ENCODE assay signal across 30 cellular contexts in the genomic region with DNA sequence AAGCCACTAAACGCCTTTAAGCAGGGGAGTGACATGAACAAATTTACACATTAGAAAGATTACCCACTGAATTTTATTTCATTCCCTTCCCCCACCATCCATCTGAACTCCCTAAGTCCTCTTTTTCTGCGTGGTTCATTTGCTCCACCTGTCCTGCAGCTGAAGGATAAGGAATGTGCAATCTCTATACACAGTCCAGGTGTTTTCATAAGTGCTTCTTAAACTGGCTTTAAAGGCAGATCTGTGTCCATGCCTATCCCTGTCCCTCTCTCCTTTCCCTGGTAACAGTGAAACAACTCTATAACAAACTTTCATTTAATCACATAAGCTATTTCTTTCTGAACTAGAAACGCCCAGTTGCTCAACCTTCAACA. TPM values are rescaled to one million over a fixed set of nuclear protein-coding genes. Genes with fewer than 3 reads are reported as not detected.
A peak's percentile ranks its signal among the peaks of the same experiment; 100 is the strongest.
DNase-seq lines count a peak whose midpoint lies in the region; ATAC-seq and TF ChIP-seq lines count a peak whose summit lies in the region.
"Had no signal": no experiment of that assay in that cellular context is flagged by ENCODE, and none has a peak within 500 bp of the region (broad histone marks: within the 10 kb centered on the region; RNA-seq: fewer than 3 reads in every experiment).

No MANE protein-coding gene starts in this region.

- no peak overlapping the region for H2BK12ac ChIP-seq in trophoblast cell (ENCODE audit: low read length)

- H4K8ac ChIP-seq in trophoblast cell (ENCODE audit: low read depth, low read length), result no peak overlapping the region

- no peaks in the 10 kb centered on the region for H3K9me2 ChIP-seq in hepatocyte (replicated peaks; ENCODE audit: insufficient read depth)

- no peak overlapping the region for H2AK5ac ChIP-seq in trophoblast cell (ENCODE audit: low read length)

- H4K12ac ChIP-seq in trophoblast cell (ENCODE audit: low read depth, low read length), result no peak overlapping the region

- peak in 2 of 3 experiments; percentile 19 to 66 for DNase-seq in NCI-H1417 (lab: John Stamatoyannopoulos, UW)
- no peak for DNase-seq in NCI-H1417 treated with DMSO at 0.1 percent for 48 hours (lab: John Stamatoyannopoulos, UW)
- peak; percentile 13 to 51 for DNase-seq in NCI-H187 (lab: John Stamatoyannopoulos, UW)
- DNase-seq in hepatocyte (ENCODE audit: low spot score), result no peak
- peak in 1 of 2 donors; percentile 32 for DNase-seq in trophoblast cell
- DNase-seq in stimulated activated CD4-positive, alpha-beta T cell treated with anti-CD3 and anti-CD28 coated beads, Interleukin-4, amount 100 ng/mL, for 4 hours, result no peak
- DNase-seq: 8988T; activated CD4-positive, alpha-beta memory T cell treated with anti-CD3 and anti-CD28 coated beads, Interleukin-2, amount 10 ng/mL, durations not matched to agents 7 days and 5 days; activated CD4-positive, CD25-positive, alpha-beta regulatory T cell treated with anti-CD3 and anti-CD28 coated beads, Interleukin-2, amount 50 U/mL, for 72 hours; activated CD8-positive, alpha-beta memory T cell treated with anti-CD3 and anti-CD28 coated beads, Interleukin-2, amount 50 U/mL, for 48 hours; activated naive CD4-positive, alpha-beta T cell treated with anti-CD3 and anti-CD28 coated beads, Interleukin-2, amount 50 U/mL, for 16 hours; amniotic stem cell; lower lobe of right lung; NCI-H1092; NCI-H69; posterior cingulate gyrus; SJCRH30; stimulated activated naive B cell treated with anti-CD40 and anti-IgM and Interleukin-4, amounts not matched to agents 10 μg/mL and 1 μg/mL and 100 μg/mL, for 72 hours; T-cell; uterus had no signal

- H2BK120ac ChIP-seq in trophoblast cell (ENCODE audit: insufficient read depth, low read length, poor library complexity), result peak overlapping the region; percentile 81

- 45% methylated on average over 3 of the region's 3 CpGs for WGBS in hepatocyte (ENCODE audit: low lambda C conversion rate, missing lambda C conversion rate)
- WGBS in trophoblast cell (ENCODE audit: extremely low coverage, insufficient coverage, insufficient read length), result no CpG with 5 or more reads among the region's 3 CpGs

- H3K27me3 ChIP-seq in hepatocyte (no peaks in the 10 kb centered on the region), trophoblast cell (ENCODE audit: insufficient read depth, low read length) (no peaks in the 10 kb centered on the region)
- H3K27me3 ChIP-seq: suprapubic skin, uterus had no signal

- no peak overlapping the region for H3K9ac ChIP-seq in trophoblast cell (ENCODE audit: low read length)

- H3K4me2 ChIP-seq in hepatocyte (peak overlapping the region; percentile 74), trophoblast cell (ENCODE audit: low read length) (peak overlapping the region; percentile 49)

- H3K18ac ChIP-seq in trophoblast cell (ENCODE audit: low read length), result no peak overlapping the region

- H4K20me1 ChIP-seq in hepatocyte (ENCODE audit: insufficient read depth, poor library complexity, severe bottlenecking), result no peaks in the 10 kb centered on the region

- peak overlapping the region; percentile 92 for H3K27ac ChIP-seq in hepatocyte
- H3K27ac ChIP-seq in trophoblast cell (ENCODE audit: low read depth, low read length), result peak overlapping the region; percentile 78
- H3K27ac ChIP-seq: lower lobe of right lung, SJCRH30, suprapubic skin, uterus had no signal

- H3K23ac ChIP-seq in trophoblast cell (ENCODE audit: low read length), result no peak overlapping the region

- peak overlapping the region; percentile 16 for H3K4me3 ChIP-seq in hepatocyte
- no peak overlapping the region for H3K4me3 ChIP-seq in trophoblast cell (ENCODE audit: low read depth, low read length)
- H3K4me3 ChIP-seq: lower lobe of right lung, SJCRH30, suprapubic skin, uterus had no signal

- no peak for TF ChIP-seq CTCF in hepatocyte (IDR thresholded peaks at IDR 0.05; ENCODE audit: poor library complexity)

- H3K79me2 ChIP-seq in hepatocyte (peaks cover 17% of the 10 kb centered on the region), trophoblast cell (ENCODE audit: control insufficient read depth, insufficient read depth, low read length, poor library complexity) (no peaks in the 10 kb centered on the region)

- H3K79me1 ChIP-seq in trophoblast cell (ENCODE audit: low read length), result peaks cover 16% of the 10 kb centered on the region

- peaks cover 20% of the 10 kb centered on the region for H3K4me1 ChIP-seq in hepatocyte (ENCODE audit: insufficient read depth)
- H3K4me1 ChIP-seq in trophoblast cell (ENCODE audit: control insufficient read depth in 1 of 2, insufficient read depth in 2 of 2, low read length in 2 of 2), result peaks cover 19 to 33% of the 10 kb centered on the region in 2 experiments
- H3K4me1 ChIP-seq: lower lobe of right lung, uterus had no signal

- H2BK5ac ChIP-seq in trophoblast cell (ENCODE audit: low read depth, low read length, poor library complexity), result peak overlapping the region; percentile 68

- H4K91ac ChIP-seq in trophoblast cell (ENCODE audit: low read depth, low read length), result peak overlapping the region; percentile 62

- ATAC-seq in HG02571 (IDR thresholded peaks at IDR 0.05; ENCODE audit: unreplicated experiment) (no peak), HG03442 (IDR thresholded peaks at IDR 0.05; ENCODE audit: unreplicated experiment) (no peak)
- ATAC-seq: activated T-helper 17 cell treated with anti-CD3 and anti-CD28 coated beads, Interleukin-2, amount 50 U/mL, for 72 hours; sciatic nerve; stimulated activated naive B cell treated with anti-CD40 and anti-IgM and Interleukin-4, amounts not matched to agents 10 μg/mL and 1 μg/mL and 100 μg/mL, for 72 hours; T-cell had no signal

- H2AFZ ChIP-seq in hepatocyte (no peak overlapping the region), trophoblast cell (ENCODE audit: insufficient read depth, low read length, poor library complexity) (no peak overlapping the region)

- H3K4ac ChIP-seq in trophoblast cell (ENCODE audit: low read depth, low read length), result no peak overlapping the region

- no peak overlapping the region for H3K14ac ChIP-seq in trophoblast cell (ENCODE audit: low read length)

- H3K36me3 ChIP-seq in hepatocyte (replicated peaks; ENCODE audit: insufficient read depth, low read depth) (no peaks in the 10 kb centered on the region), trophoblast cell (ENCODE audit: control insufficient read depth in 1 of 2, insufficient read depth in 2 of 2, low read length in 2 of 2) (peaks cover 2 to 9% of the 10 kb centered on the region in 2 experiments)
- H3K36me3 ChIP-seq: lower lobe of right lung, SJCRH30, uterus had no signal

- H3K9me3 ChIP-seq in hepatocyte (ENCODE audit: low read depth), result no peaks in the 10 kb centered on the region
- H3K9me3 ChIP-seq in trophoblast cell (ENCODE audit: insufficient read depth, low read depth, low read length), result peaks cover 2% of the 10 kb centered on the region
- H3K9me3 ChIP-seq: lower lobe of right lung, SJCRH30, suprapubic skin, uterus had no signal

RNA-seq across cellular contexts. Expression of a gene that starts 8.5 kb away (rescaled TPM):
- 297 and 337 TPM in 2 replicates for total RNA-seq in hepatocyte
- polyA plus RNA-seq in hepatocyte, result 905 and 962 TPM in 2 replicates
- 67.7 and 68.6 TPM in 2 replicates for polyA plus RNA-seq in trophoblast cell (2013)

RNA-seq across cellular contexts. Expression of a gene that starts 20.3 kb away (rescaled TPM):
- 0.12 and 3.0 TPM in 2 replicates for total RNA-seq in hepatocyte
- polyA plus RNA-seq in hepatocyte, result 1.2 and 1.6 TPM in 2 replicates
- polyA plus RNA-seq in trophoblast cell (2013), result not detected in 2 replicates
- total RNA-seq: activated CD4-positive, alpha-beta memory T cell treated with anti-CD3 and anti-CD28 coated beads, Interleukin-2, amount 10 ng/mL, durations not matched to agents 7 days and 5 days; activated T-helper 17 cell treated with anti-CD3 and anti-CD28 coated beads, Interleukin-2, amount 50 U/mL, for 72 hours; chondrocyte; glomerular endothelial cell had no signal
- polyA plus RNA-seq: CD14-positive monocyte, keratinocyte had no signal

RNA-seq across cellular contexts. Expression of a gene that starts 31.3 kb away (rescaled TPM):
- 40.2 and 48.1 TPM in 2 replicates for total RNA-seq in hepatocyte
- 97.3 and 105 TPM in 2 replicates for polyA plus RNA-seq in hepatocyte
- polyA plus RNA-seq in trophoblast cell (2013), result not detected in 2 replicates
- total RNA-seq: activated CD4-positive, alpha-beta memory T cell treated with anti-CD3 and anti-CD28 coated beads, Interleukin-2, amount 10 ng/mL, durations not matched to agents 7 days and 5 days; activated T-helper 17 cell treated with anti-CD3 and anti-CD28 coated beads, Interleukin-2, amount 50 U/mL, for 72 hours; chondrocyte; glomerular endothelial cell; lower lobe of right lung; RPMI7951; sciatic nerve; SJCRH30; suprapubic skin had no signal
- polyA plus RNA-seq: CD14-positive monocyte, keratinocyte had no signal

RNA-seq across cellular contexts. Expression of a gene that starts 44.8 kb away (rescaled TPM):
- total RNA-seq in hepatocyte, result 19.9 and 21.1 TPM in 2 replicates
- polyA plus RNA-seq in hepatocyte, result 44.3 and 47.4 TPM in 2 replicates
- polyA plus RNA-seq in trophoblast cell (2013), result 3.6 and 3.8 TPM in 2 replicates
- total RNA-seq: activated CD4-positive, alpha-beta memory T cell treated with anti-CD3 and anti-CD28 coated beads, Interleukin-2, amount 10 ng/mL, durations not matched to agents 7 days and 5 days; glomerular endothelial cell; lower lobe of right lung; SJCRH30 had no signal

Comparison
In these comparisons a context has a peak if more than half of its experiments do, and no peak if none do; other contexts are left out.
1. DNase-seq: peak in NCI-H1417 (2 of 3) and NCI-H187 (2 of 2); none in NCI-H1417 treated with DMSO at 0.1 percent for 48 hours (single experiment), hepatocyte (single experiment) and stimulated activated CD4-positive, alpha-beta T cell treated with anti-CD3 and anti-CD28 coated beads, Interleukin-4, amount 100 ng/mL, for 4 hours (0 of 2).